Comparison of ENCODE assay signal across 1 cellular context in genomic region chr12:53994691-53995310, GRCh38.
TF ChIP-seq lines count a peak whose summit lies in the region.

No MANE protein-coding gene starts in this region.

TF ChIP-seq in K562, 482 proteins besides CTCF, POLR2A, EP300 and RAD21 (continues in another document):
- no peak for TF ChIP-seq ATF7 (IDR thresholded peaks at IDR 0.05)
- TF ChIP-seq MTA1 (IDR thresholded peaks at IDR 0.05; ENCODE audit: borderline replicate concordance), result peak; percentile 45
- TF ChIP-seq KAT2B (IDR thresholded peaks at IDR 0.05; ENCODE audit: low read depth, low read length), result no peak
- no peak for TF ChIP-seq ZNF431 (CRISPR knock-in tag; IDR thresholded peaks at IDR 0.05)
- TF ChIP-seq NFE2 (IDR thresholded peaks at IDR 0.05; ENCODE audit: low read depth), result no peak
- peak; percentile 61 for TF ChIP-seq CHD1 (IDR thresholded peaks at IDR 0.05; ENCODE audit: low read length)
- peak; percentile 18 for TF ChIP-seq POLR2B (IDR thresholded peaks at IDR 0.05; ENCODE audit: low read depth, partially characterized antibody)
- TF ChIP-seq SOX6 (IDR thresholded peaks at IDR 0.05), result peak; percentile 68
- TF ChIP-seq POLR2G (IDR thresholded peaks at IDR 0.05; ENCODE audit: low read depth, low read length), result peak; percentile 2; the same call in 1 of the 2 replicates
- no peak for TF ChIP-seq ILF3 (IDR thresholded peaks at IDR 0.05; ENCODE audit: borderline replicate concordance)
- TF ChIP-seq, protein P1, sequence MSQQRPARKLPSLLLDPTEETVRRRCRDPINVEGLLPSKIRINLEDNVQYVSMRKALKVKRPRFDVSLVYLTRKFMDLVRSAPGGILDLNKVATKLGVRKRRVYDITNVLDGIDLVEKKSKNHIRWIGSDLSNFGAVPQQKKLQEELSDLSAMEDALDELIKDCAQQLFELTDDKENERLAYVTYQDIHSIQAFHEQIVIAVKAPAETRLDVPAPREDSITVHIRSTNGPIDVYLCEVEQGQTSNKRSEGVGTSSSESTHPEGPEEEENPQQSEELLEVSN (IDR thresholded peaks at IDR 0.05; ENCODE audit: borderline replicate concordance in 1 of 2, extremely low read depth in 1 of 2, insufficient read depth in 1 of 2, insufficient read length in 1 of 2, low read depth in 1 of 2, low read length in 1 of 2, poor library complexity in 1 of 2, severe bottlenecking in 1 of 2), result peak in 1 of 2 experiments; percentile 82
- TF ChIP-seq, protein P2, sequence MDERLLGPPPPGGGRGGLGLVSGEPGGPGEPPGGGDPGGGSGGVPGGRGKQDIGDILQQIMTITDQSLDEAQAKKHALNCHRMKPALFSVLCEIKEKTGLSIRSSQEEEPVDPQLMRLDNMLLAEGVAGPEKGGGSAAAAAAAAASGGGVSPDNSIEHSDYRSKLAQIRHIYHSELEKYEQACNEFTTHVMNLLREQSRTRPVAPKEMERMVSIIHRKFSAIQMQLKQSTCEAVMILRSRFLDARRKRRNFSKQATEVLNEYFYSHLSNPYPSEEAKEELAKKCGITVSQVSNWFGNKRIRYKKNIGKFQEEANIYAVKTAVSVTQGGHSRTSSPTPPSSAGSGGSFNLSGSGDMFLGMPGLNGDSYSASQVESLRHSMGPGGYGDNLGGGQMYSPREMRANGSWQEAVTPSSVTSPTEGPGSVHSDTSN (CRISPR knock-in tag; IDR thresholded peaks at IDR 0.05; ENCODE audit: low read depth), result no peak
- TF ChIP-seq, protein P2 (tag; conservative IDR thresholded peaks at IDR 0.05; ENCODE audit: low read depth), result no peak
- no peak for TF ChIP-seq ZBTB7A (IDR thresholded peaks at IDR 0.05; ENCODE audit: borderline replicate concordance, control insufficient read depth, low read depth, low read length)
- peak; percentile 41; the same call in 1 of the 2 replicates for TF ChIP-seq BCOR (IDR thresholded peaks at IDR 0.05)
- TF ChIP-seq, protein P3, sequence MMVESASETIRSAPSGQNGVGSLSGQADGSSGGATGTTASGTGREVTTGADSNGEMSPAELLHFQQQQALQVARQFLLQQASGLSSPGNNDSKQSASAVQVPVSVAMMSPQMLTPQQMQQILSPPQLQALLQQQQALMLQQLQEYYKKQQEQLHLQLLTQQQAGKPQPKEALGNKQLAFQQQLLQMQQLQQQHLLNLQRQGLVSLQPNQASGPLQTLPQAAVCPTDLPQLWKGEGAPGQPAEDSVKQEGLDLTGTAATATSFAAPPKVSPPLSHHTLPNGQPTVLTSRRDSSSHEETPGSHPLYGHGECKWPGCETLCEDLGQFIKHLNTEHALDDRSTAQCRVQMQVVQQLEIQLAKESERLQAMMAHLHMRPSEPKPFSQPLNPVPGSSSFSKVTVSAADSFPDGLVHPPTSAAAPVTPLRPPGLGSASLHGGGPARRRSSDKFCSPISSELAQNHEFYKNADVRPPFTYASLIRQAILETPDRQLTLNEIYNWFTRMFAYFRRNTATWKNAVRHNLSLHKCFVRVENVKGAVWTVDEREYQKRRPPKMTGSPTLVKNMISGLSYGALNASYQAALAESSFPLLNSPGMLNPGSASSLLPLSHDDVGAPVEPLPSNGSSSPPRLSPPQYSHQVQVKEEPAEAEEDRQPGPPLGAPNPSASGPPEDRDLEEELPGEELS (CRISPR knock-in tag; IDR thresholded peaks at IDR 0.05; ENCODE audit: borderline replicate concordance), result no peak
- TF ChIP-seq, protein P4, sequence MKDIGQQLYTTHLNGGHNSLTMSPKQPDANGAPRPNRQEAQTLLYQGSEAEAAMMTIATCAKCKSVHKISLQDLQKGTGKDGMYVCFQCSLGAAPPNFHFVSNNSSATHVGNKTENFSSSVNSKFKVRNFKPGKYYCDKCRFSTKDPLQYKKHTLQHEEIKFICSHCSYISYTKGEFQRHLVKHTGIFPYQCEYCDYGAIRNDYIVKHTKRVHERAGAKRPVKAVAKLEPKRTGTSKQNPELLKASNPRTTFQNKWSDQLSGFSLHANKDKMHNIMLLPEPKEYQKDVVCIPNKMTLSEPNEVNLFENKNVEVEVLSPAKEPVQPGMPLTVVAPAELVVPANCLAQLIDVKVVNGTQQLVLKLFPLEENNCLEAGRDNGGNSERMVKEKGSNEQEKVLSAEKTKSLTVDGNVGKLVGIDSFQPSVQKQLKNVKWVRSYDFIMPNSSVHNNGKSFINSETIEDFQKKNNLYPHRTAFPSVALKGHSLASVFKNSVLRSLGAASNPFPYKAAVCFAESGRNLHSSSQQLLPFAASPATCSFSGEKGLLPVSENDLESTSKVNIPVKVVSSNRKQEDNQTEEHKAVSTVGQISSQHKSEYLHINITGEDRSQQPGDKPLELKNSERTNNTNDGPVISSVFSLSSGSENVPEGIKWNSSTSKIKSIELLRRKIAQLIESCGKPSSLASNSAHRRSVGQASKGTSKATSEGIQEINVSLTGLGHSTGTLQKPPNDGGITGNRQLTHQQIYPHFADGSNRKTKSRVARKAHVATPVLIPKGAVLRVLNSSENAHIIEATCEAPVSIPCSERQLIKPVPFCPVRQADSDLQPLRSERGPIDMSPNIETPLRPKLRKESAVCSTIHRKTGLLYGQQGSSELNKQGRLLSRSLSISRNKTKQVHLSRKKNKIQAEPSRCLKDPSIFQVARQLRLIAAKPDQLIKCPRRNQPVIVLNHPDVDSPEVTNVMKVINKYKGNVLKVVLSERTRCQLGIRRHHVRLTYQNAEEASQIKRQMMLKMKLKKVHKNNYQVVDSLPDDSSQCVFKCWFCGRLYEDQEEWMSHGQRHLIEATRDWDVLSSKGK (CRISPR knock-in tag; IDR thresholded peaks at IDR 0.05), result no peak
- peak in 1 of 2 experiments; percentile 35; a peak in 2 of 4 replicates for TF ChIP-seq HDAC1 (IDR thresholded peaks at IDR 0.05)
- TF ChIP-seq, protein P5, sequence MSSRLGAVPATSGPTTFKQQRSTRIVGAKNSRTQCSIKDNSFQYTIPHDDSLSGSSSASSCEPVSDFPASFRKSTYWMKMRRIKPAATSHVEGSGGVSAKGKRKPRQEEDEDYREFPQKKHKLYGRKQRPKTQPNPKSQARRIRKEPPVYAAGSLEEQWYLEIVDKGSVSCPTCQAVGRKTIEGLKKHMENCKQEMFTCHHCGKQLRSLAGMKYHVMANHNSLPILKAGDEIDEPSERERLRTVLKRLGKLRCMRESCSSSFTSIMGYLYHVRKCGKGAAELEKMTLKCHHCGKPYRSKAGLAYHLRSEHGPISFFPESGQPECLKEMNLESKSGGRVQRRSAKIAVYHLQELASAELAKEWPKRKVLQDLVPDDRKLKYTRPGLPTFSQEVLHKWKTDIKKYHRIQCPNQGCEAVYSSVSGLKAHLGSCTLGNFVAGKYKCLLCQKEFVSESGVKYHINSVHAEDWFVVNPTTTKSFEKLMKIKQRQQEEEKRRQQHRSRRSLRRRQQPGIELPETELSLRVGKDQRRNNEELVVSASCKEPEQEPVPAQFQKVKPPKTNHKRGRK (tag; IDR thresholded peaks at IDR 0.05), result peak; percentile 61; the same call in 1 of the 2 replicates
- no peak for TF ChIP-seq THRB (CRISPR knock-in tag; conservative IDR thresholded peaks at IDR 0.05)
- no peak for TF ChIP-seq PHB2 (IDR thresholded peaks at IDR 0.05; ENCODE audit: low read depth)
- TF ChIP-seq, protein P6, sequence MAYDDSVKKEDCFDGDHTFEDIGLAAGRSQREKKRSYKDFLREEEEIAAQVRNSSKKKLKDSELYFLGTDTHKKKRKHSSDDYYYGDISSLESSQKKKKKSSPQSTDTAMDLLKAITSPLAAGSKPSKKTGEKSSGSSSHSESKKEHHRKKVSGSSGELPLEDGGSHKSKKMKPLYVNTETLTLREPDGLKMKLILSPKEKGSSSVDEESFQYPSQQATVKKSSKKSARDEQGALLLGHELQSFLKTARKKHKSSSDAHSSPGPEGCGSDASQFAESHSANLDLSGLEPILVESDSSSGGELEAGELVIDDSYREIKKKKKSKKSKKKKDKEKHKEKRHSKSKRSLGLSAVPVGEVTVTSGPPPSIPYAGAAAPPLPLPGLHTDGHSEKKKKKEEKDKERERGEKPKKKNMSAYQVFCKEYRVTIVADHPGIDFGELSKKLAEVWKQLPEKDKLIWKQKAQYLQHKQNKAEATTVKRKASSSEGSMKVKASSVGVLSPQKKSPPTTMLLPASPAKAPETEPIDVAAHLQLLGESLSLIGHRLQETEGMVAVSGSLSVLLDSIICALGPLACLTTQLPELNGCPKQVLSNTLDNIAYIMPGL (CRISPR knock-in tag; IDR thresholded peaks at IDR 0.05), result no peak; the same call in 1 of the 2 replicates
- TF ChIP-seq SUPT5H (IDR thresholded peaks at IDR 0.05), result peak; percentile 17
- TF ChIP-seq NONO (IDR thresholded peaks at IDR 0.05; ENCODE audit: low read depth in 2 of 2, low read length in 1 of 2), result no peak
- TF ChIP-seq ZNF143 (CRISPR knock-in tag; IDR thresholded peaks at IDR 0.05), result no peak
- TF ChIP-seq ZNF780A (CRISPR knock-in tag; IDR thresholded peaks at IDR 0.05), result no peak
- TF ChIP-seq CCNT2 (IDR thresholded peaks at IDR 0.05; ENCODE audit: borderline replicate concordance, extremely low read depth, insufficient read length, low read depth, low read length), result peak; percentile 40
- no peak for TF ChIP-seq ZNF3 (CRISPR knock-in tag; IDR thresholded peaks at IDR 0.05)
- TF ChIP-seq TGIF2 (CRISPR knock-in tag; IDR thresholded peaks at IDR 0.05), result no peak
- TF ChIP-seq NFYB (IDR thresholded peaks at IDR 0.05; ENCODE audit: extremely low read depth, insufficient read length), result no peak
- TF ChIP-seq RBM22 (IDR thresholded peaks at IDR 0.05; ENCODE audit: low read depth, low read length, poor library complexity, severe bottlenecking), result no peak
- TF ChIP-seq, protein P7, sequence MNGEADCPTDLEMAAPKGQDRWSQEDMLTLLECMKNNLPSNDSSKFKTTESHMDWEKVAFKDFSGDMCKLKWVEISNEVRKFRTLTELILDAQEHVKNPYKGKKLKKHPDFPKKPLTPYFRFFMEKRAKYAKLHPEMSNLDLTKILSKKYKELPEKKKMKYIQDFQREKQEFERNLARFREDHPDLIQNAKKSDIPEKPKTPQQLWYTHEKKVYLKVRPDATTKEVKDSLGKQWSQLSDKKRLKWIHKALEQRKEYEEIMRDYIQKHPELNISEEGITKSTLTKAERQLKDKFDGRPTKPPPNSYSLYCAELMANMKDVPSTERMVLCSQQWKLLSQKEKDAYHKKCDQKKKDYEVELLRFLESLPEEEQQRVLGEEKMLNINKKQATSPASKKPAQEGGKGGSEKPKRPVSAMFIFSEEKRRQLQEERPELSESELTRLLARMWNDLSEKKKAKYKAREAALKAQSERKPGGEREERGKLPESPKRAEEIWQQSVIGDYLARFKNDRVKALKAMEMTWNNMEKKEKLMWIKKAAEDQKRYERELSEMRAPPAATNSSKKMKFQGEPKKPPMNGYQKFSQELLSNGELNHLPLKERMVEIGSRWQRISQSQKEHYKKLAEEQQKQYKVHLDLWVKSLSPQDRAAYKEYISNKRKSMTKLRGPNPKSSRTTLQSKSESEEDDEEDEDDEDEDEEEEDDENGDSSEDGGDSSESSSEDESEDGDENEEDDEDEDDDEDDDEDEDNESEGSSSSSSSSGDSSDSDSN (IDR thresholded peaks at IDR 0.05; ENCODE audit: borderline replicate concordance in 1 of 2, low read depth in 2 of 2, low read length in 2 of 2), result peak in 1 of 2 experiments; percentile 51; a peak in 1 of 4 replicates
- TF ChIP-seq, protein P8, sequence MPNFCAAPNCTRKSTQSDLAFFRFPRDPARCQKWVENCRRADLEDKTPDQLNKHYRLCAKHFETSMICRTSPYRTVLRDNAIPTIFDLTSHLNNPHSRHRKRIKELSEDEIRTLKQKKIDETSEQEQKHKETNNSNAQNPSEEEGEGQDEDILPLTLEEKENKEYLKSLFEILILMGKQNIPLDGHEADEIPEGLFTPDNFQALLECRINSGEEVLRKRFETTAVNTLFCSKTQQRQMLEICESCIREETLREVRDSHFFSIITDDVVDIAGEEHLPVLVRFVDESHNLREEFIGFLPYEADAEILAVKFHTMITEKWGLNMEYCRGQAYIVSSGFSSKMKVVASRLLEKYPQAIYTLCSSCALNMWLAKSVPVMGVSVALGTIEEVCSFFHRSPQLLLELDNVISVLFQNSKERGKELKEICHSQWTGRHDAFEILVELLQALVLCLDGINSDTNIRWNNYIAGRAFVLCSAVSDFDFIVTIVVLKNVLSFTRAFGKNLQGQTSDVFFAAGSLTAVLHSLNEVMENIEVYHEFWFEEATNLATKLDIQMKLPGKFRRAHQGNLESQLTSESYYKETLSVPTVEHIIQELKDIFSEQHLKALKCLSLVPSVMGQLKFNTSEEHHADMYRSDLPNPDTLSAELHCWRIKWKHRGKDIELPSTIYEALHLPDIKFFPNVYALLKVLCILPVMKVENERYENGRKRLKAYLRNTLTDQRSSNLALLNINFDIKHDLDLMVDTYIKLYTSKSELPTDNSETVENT (CRISPR knock-in tag; IDR thresholded peaks at IDR 0.05), result 0 out of 2 replicates have a peak, but pooled peaks have one; percentile 46
- peak; percentile 81 for TF ChIP-seq ZNF444 (CRISPR knock-in tag; IDR thresholded peaks at IDR 0.05)
- no peak for TF ChIP-seq HLTF (IDR thresholded peaks at IDR 0.05)
- TF ChIP-seq PHF8 (IDR thresholded peaks at IDR 0.05; ENCODE audit: borderline replicate concordance, low read length), result peak; percentile 34; the same call in 1 of the 2 replicates
- TF ChIP-seq ZNF707 (CRISPR knock-in tag; conservative IDR thresholded peaks at IDR 0.05), result no peak
- TF ChIP-seq, protein P9, sequence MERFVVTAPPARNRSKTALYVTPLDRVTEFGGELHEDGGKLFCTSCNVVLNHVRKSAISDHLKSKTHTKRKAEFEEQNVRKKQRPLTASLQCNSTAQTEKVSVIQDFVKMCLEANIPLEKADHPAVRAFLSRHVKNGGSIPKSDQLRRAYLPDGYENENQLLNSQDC (CRISPR knock-in tag; IDR thresholded peaks at IDR 0.05), result peak; percentile 43; the same call in 1 of the 2 replicates
- TF ChIP-seq NFIC (IDR thresholded peaks at IDR 0.05), result peak; percentile 47; the same call in 1 of the 2 replicates
- TF ChIP-seq ZZZ3 (IDR thresholded peaks at IDR 0.05), result no peak
